Comparison of ENCODE assay signal across 9 cellular contexts in the genomic region with DNA sequence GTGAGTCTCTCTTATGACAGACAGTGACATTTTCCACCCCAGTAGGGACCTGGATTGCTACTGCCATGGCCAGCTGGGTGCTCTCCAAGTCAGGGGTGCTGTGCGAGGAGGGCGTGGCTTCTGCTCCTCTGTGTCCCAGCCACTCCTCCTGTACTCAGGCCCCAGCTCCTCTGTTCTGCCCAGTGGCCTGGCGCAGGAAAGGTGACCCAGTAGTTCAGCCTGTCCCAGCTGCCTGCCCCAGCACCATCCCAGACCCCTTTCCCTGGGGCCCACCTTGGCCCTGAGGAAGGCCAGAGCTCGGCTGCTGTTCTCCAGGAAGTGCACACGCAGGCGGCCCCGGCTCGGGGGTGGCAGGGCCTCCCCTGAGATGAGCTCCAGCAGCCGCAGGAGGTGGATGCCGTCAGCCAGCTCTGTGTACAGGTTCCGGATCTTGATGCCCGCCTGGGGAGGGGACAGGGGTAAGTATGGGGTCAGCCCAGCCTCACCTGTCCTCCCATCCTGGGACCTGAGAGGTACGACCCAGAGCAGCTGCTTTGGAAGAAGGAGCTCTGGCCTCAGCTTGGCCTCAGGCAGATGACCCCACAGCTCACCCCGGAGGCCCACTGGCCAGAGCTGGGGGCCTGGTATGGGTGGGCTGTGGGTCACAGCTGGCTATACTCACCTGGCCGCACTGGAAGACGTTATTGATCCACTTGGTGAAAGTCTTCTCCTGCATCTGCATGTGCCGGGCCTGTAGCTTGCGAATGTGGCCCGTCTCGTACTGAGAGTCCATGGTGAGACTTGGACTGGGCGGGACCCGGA. TPM values are rescaled to one million over a fixed set of nuclear protein-coding genes. Genes with fewer than 3 reads are reported as not detected.
DNase-seq lines count a peak whose midpoint lies in the region; ATAC-seq and TF ChIP-seq lines count a peak whose summit lies in the region.
"Had no signal": no experiment of that assay in that cellular context is flagged by ENCODE, and none has a peak within 500 bp of the region (broad histone marks: within the 10 kb centered on the region; RNA-seq: fewer than 3 reads in every experiment).

No MANE protein-coding gene starts in this region.

- peaks cover 8% of the 10 kb centered on the region; the same call in 1 of the 2 replicates for H3K9me1 ChIP-seq in IMR-90 (ENCODE audit: insufficient read depth, low read length)

- no peak overlapping the region for H2BK15ac ChIP-seq in IMR-90 (ENCODE audit: low read depth, low read length)

- H2AFZ ChIP-seq in IMR-90 (replicated peaks; ENCODE audit: low read length, poor library complexity), result peak overlapping the region; percentile 9
- H2AFZ ChIP-seq in trophoblast cell (ENCODE audit: insufficient read depth, low read length, poor library complexity), result no peak overlapping the region

- no TSS peak for BruUV-seq in IMR-90 (replicated peaks; lab: Mats Ljungman, UMichigan)

- H3K18ac ChIP-seq in IMR-90 (ENCODE audit: low read depth, low read length) (no peak overlapping the region), trophoblast cell (ENCODE audit: low read length) (no peak overlapping the region)

- no peak overlapping the region for H3K23ac ChIP-seq in IMR-90 (ENCODE audit: low read depth, low read length)
- H3K23ac ChIP-seq in trophoblast cell (ENCODE audit: low read length), result no peak overlapping the region

- H4K91ac ChIP-seq in IMR-90 (ENCODE audit: insufficient read depth, low read depth, low read length) (no peak overlapping the region), trophoblast cell (ENCODE audit: low read depth, low read length) (no peak overlapping the region)

- peaks cover 47 to 54% of the 10 kb centered on the region in 2 donors for H3K4me1 Mint-ChIP-seq in effector memory CD8-positive, alpha-beta T cell (ENCODE audit: low read depth in 2 of 2)
- peaks cover 21% of the 10 kb centered on the region for H3K4me1 Mint-ChIP-seq in osteocyte (ENCODE audit: unreplicated experiment)

- peaks cover 30% of the 10 kb centered on the region for H3K36me3 Mint-ChIP-seq in effector memory CD8-positive, alpha-beta T cell (ENCODE audit: insufficient read depth)
- peaks cover 4% of the 10 kb centered on the region for H3K36me3 Mint-ChIP-seq in osteocyte (ENCODE audit: unreplicated experiment)

- H3K9me3 ChIP-seq in IMR-90 (ENCODE audit: control insufficient read depth, insufficient read depth, low read length) (no peaks in the 10 kb centered on the region), SJCRH30 (replicated peaks) (no peaks in the 10 kb centered on the region), trophoblast cell (ENCODE audit: insufficient read depth, low read depth, low read length) (peaks cover 6% of the 10 kb centered on the region)

- H3K14ac ChIP-seq in IMR-90 (replicated peaks; ENCODE audit: low read depth, low read length) (no peak overlapping the region), trophoblast cell (ENCODE audit: low read length) (no peak overlapping the region)

- H3K79me1 ChIP-seq in IMR-90 (ENCODE audit: low read depth in 1 of 2, low read length in 2 of 2) (no peaks in the 10 kb centered on the region), trophoblast cell (ENCODE audit: low read length) (peaks cover 2% of the 10 kb centered on the region)

- H3K4me1 ChIP-seq in IMR-90 (ENCODE audit: control insufficient read depth, insufficient read depth, low read length) (peaks cover 6% of the 10 kb centered on the region; the same call in 1 of the 2 replicates), SJCRH30 (peaks cover 53% of the 10 kb centered on the region), trophoblast cell (ENCODE audit: control insufficient read depth in 1 of 2, insufficient read depth in 2 of 2, low read length in 2 of 2) (peaks cover 12 to 14% of the 10 kb centered on the region in 2 experiments)

- in situ Hi-C loops in IMR-90 (cut with MboI; ENCODE audit: low sequenced_read_pairs), result no loop called here

- no peak for TF ChIP-seq POLR2A in IMR-90 (IDR thresholded peaks at IDR 0.05; ENCODE audit: low read depth, low read length)

- DNase-seq in IMR-90, result no peak
- DNase-seq in SJCRH30, result peak; percentile 39 to 53
- peak in 2 of 3 experiments; percentile 39 to 45 for DNase-seq in effector memory CD8-positive, alpha-beta T cell
- DNase-seq in renal cortical epithelial cell (ENCODE audit: low read depth), result peak; percentile 7
- no peak for DNase-seq in trophoblast cell
- DNase-seq in osteocyte (ENCODE audit: extremely low spot score, unreplicated experiment), result no peak
- no peak for DNase-seq in foreskin melanocyte
- DNase-seq: HFFc6, MV-4-11 had no signal

- H3K27ac Mint-ChIP-seq in effector memory CD8-positive, alpha-beta T cell, result peak overlapping the region; percentile 99 to 100
- no peak overlapping the region for H3K27ac Mint-ChIP-seq in osteocyte (ENCODE audit: unreplicated experiment)
- H3K27ac Mint-ChIP-seq: HFFc6 had no signal

- no peak for TF ChIP-seq RAD21 in IMR-90 (IDR thresholded peaks at IDR 0.05; ENCODE audit: low read length)

- dilution Hi-C loops in IMR-90 (cut with HindIII; ENCODE audit: low sequenced_read_pairs, unreplicated experiment), result no loop called here

- H4K8ac ChIP-seq in IMR-90 (ENCODE audit: low read depth in 2 of 2, low read length in 2 of 2) (no peak overlapping the region), trophoblast cell (ENCODE audit: low read depth, low read length) (no peak overlapping the region)

- H4K20me1 ChIP-seq in IMR-90 (ENCODE audit: insufficient read depth, low read length), result no peaks in the 10 kb centered on the region

- H2BK120ac ChIP-seq in IMR-90 (ENCODE audit: low read depth, low read length) (no peak overlapping the region), trophoblast cell (ENCODE audit: insufficient read depth, low read length, poor library complexity) (no peak overlapping the region)

- H2AK5ac ChIP-seq in IMR-90 (ENCODE audit: low read depth, low read length) (no peak overlapping the region), trophoblast cell (ENCODE audit: low read length) (no peak overlapping the region)

- H4K5ac ChIP-seq in IMR-90 (ENCODE audit: low read depth, low read length), result no peak overlapping the region

- H3K79me2 ChIP-seq in trophoblast cell (ENCODE audit: control insufficient read depth, insufficient read depth, low read length, poor library complexity), result no peaks in the 10 kb centered on the region

- ATAC-seq in IMR-90 (ENCODE audit: low read depth), result no peak
- ATAC-seq in effector memory CD8-positive, alpha-beta T cell (replicated peaks), result peak; percentile 34

- H2BK20ac ChIP-seq in IMR-90 (ENCODE audit: low read depth, low read length), result no peak overlapping the region

- H3K9ac ChIP-seq in IMR-90 (ENCODE audit: low read depth, low read length) (no peak overlapping the region), trophoblast cell (ENCODE audit: low read length) (no peak overlapping the region)

- H2AK9ac ChIP-seq in IMR-90 (replicated peaks; ENCODE audit: low read depth, low read length, poor library complexity), result peak overlapping the region; percentile 22

- H3K36me3 ChIP-seq in IMR-90 (ENCODE audit: control insufficient read depth, insufficient read depth, low read length) (no peaks in the 10 kb centered on the region), SJCRH30 (no peaks in the 10 kb centered on the region; the same call in 1 of the 2 replicates), trophoblast cell (ENCODE audit: control insufficient read depth in 1 of 2, insufficient read depth in 2 of 2, low read length in 2 of 2) (peaks cover 2% of the 10 kb centered on the region in 2 experiments)

- no peak overlapping the region for H2BK5ac ChIP-seq in IMR-90 (ENCODE audit: low read depth, low read length, poor library complexity, severe bottlenecking)
- no peak overlapping the region for H2BK5ac ChIP-seq in trophoblast cell (ENCODE audit: low read depth, low read length, poor library complexity)

- H3K27me3 ChIP-seq in IMR-90 (ENCODE audit: control insufficient read depth, insufficient read depth, low read length), result peaks cover 4% of the 10 kb centered on the region; the same call in 1 of the 2 replicates
- no peaks in the 10 kb centered on the region for H3K27me3 ChIP-seq in SJCRH30
- H3K27me3 ChIP-seq in trophoblast cell (ENCODE audit: insufficient read depth, low read length), result no peaks in the 10 kb centered on the region

- no peaks in the 10 kb centered on the region for H3K27me3 Mint-ChIP-seq in effector memory CD8-positive, alpha-beta T cell
- H3K27me3 Mint-ChIP-seq in osteocyte (ENCODE audit: unreplicated experiment), result no peaks in the 10 kb centered on the region

- no peak overlapping the region for H3K56ac ChIP-seq in IMR-90 (ENCODE audit: extremely low read depth, insufficient read depth, low read length)

- H3K9me3 Mint-ChIP-seq in effector memory CD8-positive, alpha-beta T cell, result no peaks in the 10 kb centered on the region
- H3K9me3 Mint-ChIP-seq in osteocyte (ENCODE audit: unreplicated experiment), result no peaks in the 10 kb centered on the region
- H3K9me3 Mint-ChIP-seq: HFFc6 had no signal

- CTCF ChIA-PET in IMR-90 (lab: Yijun Ruan, JAX), result no interaction called here

- no peak overlapping the region for H3K4me2 ChIP-seq in IMR-90 (ENCODE audit: low read depth, low read length)
- H3K4me2 ChIP-seq in trophoblast cell (ENCODE audit: low read length), result no peak overlapping the region

- no peak overlapping the region for H3K4ac ChIP-seq in IMR-90 (ENCODE audit: low read depth, low read length)
- H3K4ac ChIP-seq in trophoblast cell (ENCODE audit: low read depth, low read length), result no peak overlapping the region

- POLR2A ChIA-PET in IMR-90 (lab: Charles Lee; ENCODE audit: unreplicated experiment), result no interaction called here

- WGBS in IMR-90 (ENCODE audit: extremely low coverage in 2 of 2, insufficient read length in 1 of 2), 2 experiments, result 93% methylated on average over 6 of the region's 22 CpGs; no CpG with 5 or more reads in 1 of the 2 experiments
- no CpG with 5 or more reads among the region's 22 CpGs for WGBS in trophoblast cell (ENCODE audit: extremely low coverage, insufficient coverage, insufficient read length)

- H4K12ac ChIP-seq in trophoblast cell (ENCODE audit: low read depth, low read length), result no peak overlapping the region

- H3K4me3 ChIP-seq in IMR-90 (ENCODE audit: insufficient read depth, low read depth, low read length) (no peak overlapping the region), SJCRH30 (peak overlapping the region; percentile 13), trophoblast cell (ENCODE audit: low read depth, low read length) (no peak overlapping the region)

- H3K27ac ChIP-seq in IMR-90 (ENCODE audit: insufficient read depth, low read length) (no peak overlapping the region), SJCRH30 (peak overlapping the region; percentile 85), trophoblast cell (ENCODE audit: low read depth, low read length) (no peak overlapping the region)

- intact Hi-C loops in IMR-90 (cut with micrococcal nuclease), result no loop called here

- no peak for TF ChIP-seq CTCF in IMR-90 (conservative IDR thresholded peaks at IDR 0.05; ENCODE audit: low read depth, low read length)
- TF ChIP-seq CTCF in osteocyte (IDR thresholded peaks at IDR 0.05), result no peak

- H3K4me3 Mint-ChIP-seq in effector memory CD8-positive, alpha-beta T cell, result peak overlapping the region; percentile 63 to 84
- no peak overlapping the region for H3K4me3 Mint-ChIP-seq in osteocyte (ENCODE audit: unreplicated experiment)
- H3K4me3 Mint-ChIP-seq: HFFc6 had no signal

- H2BK12ac ChIP-seq in trophoblast cell (ENCODE audit: low read length), result no peak overlapping the region

RNA-seq across cellular contexts. Expression of a gene that starts 1.0 kb away (rescaled TPM):
- under 0.01 TPM in 2 replicates for total RNA-seq in IMR-90 (2012; rRNA removed)
- polyA plus RNA-seq in IMR-90 (2012; rRNA removed), result 0.37 and 0.38 TPM in 2 replicates
- 0.10 and 0.12 TPM in 2 replicates for polyA plus RNA-seq in IMR-90 (2012; cell fraction: cytosol; rRNA removed)
- 2.3 and 3.5 TPM in 2 replicates for polyA plus RNA-seq in IMR-90 (2012; cell fraction: nucleus; rRNA removed; ENCODE audit: low replicate concordance)
- total RNA-seq in SJCRH30 (2014; rRNA removed; shearing (Covaris generic)), result 0.38 and 0.55 TPM in 2 replicates
- total RNA-seq in renal cortical epithelial cell, result 0.35 and 2.5 TPM in 2 replicates
- polyA plus RNA-seq in trophoblast cell (2013), result 0.53 and 0.55 TPM in 2 replicates
- total RNA-seq in osteocyte, result 3.0 and 3.2 TPM in 2 replicates

RNA-seq across cellular contexts. Expression of a gene that starts 54.2 kb away (rescaled TPM):
- total RNA-seq in IMR-90 (2012; rRNA removed) (under 0.01 and 0.18 TPM in 2 replicates), renal cortical epithelial cell (0.52 and 0.80 TPM in 2 replicates), osteocyte (3.2 and 6.9 TPM in 2 replicates)
- polyA plus RNA-seq in IMR-90 (2012; rRNA removed), result 3.1 and 5.8 TPM in 2 replicates
- polyA plus RNA-seq in IMR-90 (2012; cell fraction: cytosol; rRNA removed), result 0.90 and 1.6 TPM in 2 replicates
- 31.6 and 69.2 TPM in 2 replicates for polyA plus RNA-seq in IMR-90 (2012; cell fraction: nucleus; rRNA removed; ENCODE audit: low replicate concordance)
- total RNA-seq in SJCRH30 (2014; rRNA removed; shearing (Covaris generic)), result 3.0 and 7.2 TPM in 2 replicates
- 5.1 and 5.5 TPM in 2 replicates for polyA plus RNA-seq in trophoblast cell (2013)

Comparison
In these comparisons a context has a peak if more than half of its experiments do, and no peak if none do; other contexts are left out.
1. DNase-seq: peak in SJCRH30 (2 of 2), effector memory CD8-positive, alpha-beta T cell (2 of 3) and renal cortical epithelial cell (single experiment); none in IMR-90 (single experiment), trophoblast cell (0 of 2), osteocyte (single experiment) and foreskin melanocyte (single experiment).